In the genomic region with DNA sequence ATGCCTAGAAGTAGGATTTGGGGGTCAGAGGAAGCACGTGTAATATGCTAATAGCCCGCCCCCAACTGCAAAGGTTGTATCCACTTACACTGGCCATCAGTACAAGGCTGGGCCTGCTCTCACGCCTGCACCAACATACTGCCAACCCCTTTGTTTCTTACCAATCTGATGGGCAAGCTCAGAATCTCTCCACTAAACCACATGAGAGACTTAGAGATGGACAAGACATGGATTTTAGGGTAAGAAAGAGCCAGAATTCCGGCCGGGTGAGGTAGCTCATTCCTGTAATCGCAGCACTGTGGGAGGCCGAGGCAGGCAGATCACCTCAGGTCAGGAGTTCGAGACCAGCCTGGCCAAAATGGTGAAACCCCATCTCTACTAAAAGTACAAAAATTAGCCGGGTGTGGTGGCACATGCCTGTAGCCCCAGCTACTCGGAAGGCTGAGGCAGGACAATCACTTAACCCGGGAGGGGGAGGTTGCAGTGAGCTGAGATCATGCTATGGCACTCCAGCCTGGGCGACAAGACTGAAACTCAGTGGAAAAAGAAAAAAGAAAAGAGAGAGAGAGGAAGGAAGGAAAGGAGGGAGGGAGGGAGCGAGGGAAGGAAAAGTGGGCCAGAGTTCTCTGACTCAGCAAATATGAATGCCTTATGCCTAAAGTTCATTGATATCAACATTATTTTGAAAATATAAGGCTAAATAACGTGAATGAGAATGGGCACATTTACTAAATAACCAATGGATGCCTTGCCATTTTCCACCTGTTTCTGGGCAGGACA, we compare ENCODE assay signal across 15 cellular contexts.
DNase-seq lines count a peak whose midpoint lies in the region; ATAC-seq and TF ChIP-seq lines count a peak whose summit lies in the region.
"Had no signal": no experiment of that assay in that cellular context is flagged by ENCODE, and none has a peak within 500 bp of the region (broad histone marks: within the 10 kb centered on the region; RNA-seq: fewer than 3 reads in every experiment).

No MANE protein-coding gene starts in this region.

- H3K9me3 ChIP-seq in OCI-LY3 (ENCODE audit: insufficient read depth, low read length) (no peaks in the 10 kb centered on the region), ovary (no peaks in the 10 kb centered on the region)
- H3K9me3 ChIP-seq: BE2C had no signal

- TF ChIP-seq POLR2A in ovary (IDR thresholded peaks at IDR 0.05): no peak

- DNase-seq in dorsolateral prefrontal cortex (no peak), ovary (peak in 1 of 5 donors; percentile 35), midbrain (lab: John Stamatoyannopoulos, UW) (no peak), hippocampal formation (lab: John Stamatoyannopoulos, UW) (no peak), NOMO-1 treated with dmso at 0.1 percent for 144 hours (lab: John Stamatoyannopoulos, UW; ENCODE audit: unreplicated experiment) (no peak)
- no peak for DNase-seq in stimulated activated naive CD8-positive, alpha-beta T cell treated with anti-CD3 and anti-CD28 coated beads, Interleukin-15, amount 100 ng/mL, for 72 hours
- DNase-seq: activated CD4-positive, alpha-beta T cell treated with anti-CD3 and anti-CD28 coated beads for 36 hours; activated T-cell treated with anti-CD3 and anti-CD28 coated beads, Interleukin-2, amount 50 U/mL, for 48 hours; BE2C; DMS79 treated with DMSO at 0.1 percent for 48 hours; NCI-H2171; T-cell had no signal

- H3K27ac ChIP-seq in C4-2B (peak overlapping the region; percentile 25), OCI-LY3 (ENCODE audit: low read length) (no peak overlapping the region), dorsolateral prefrontal cortex (peak overlapping the region in 38 of 59 donors; percentile 5 to 78 (median 49)), ovary (peak overlapping the region; percentile 34 to 66)
- H3K27ac ChIP-seq: parathyroid adenoma had no signal

- 42 to 50% (median 44%) methylated on average over 14 of the region's 14 CpGs for WGBS in ovary, 3 donors

- H3K36me3 ChIP-seq in OCI-LY3 (replicated peaks; ENCODE audit: low read depth, low read length) (no peaks in the 10 kb centered on the region), ovary (no peaks in the 10 kb centered on the region)
- H3K36me3 ChIP-seq: BE2C had no signal

- H3K4me3 ChIP-seq in OCI-LY3 (ENCODE audit: low read length) (no peak overlapping the region), dorsolateral prefrontal cortex (no peak overlapping the region), ovary (no peak overlapping the region)

- H4K20me1 ChIP-seq in OCI-LY3 (ENCODE audit: insufficient read depth, low read length): no peaks in the 10 kb centered on the region

- intact Hi-C loops in dorsolateral prefrontal cortex (cut with DNase I): loop anchor here (2.0 to 10.0 kb wide), 2 partner anchors 191 to 649 kb away; partner anchors contain the start of gene LCOR (in 1 of the 2)
- intact Hi-C loops in ovary (cut with DNase I): no loop called here

- no peaks in the 10 kb centered on the region for H3K27me3 Mint-ChIP-seq in stimulated activated naive CD8-positive, alpha-beta T cell treated with anti-CD3 and anti-CD28 coated beads, Interleukin-15, amount 100 ng/mL, for 72 hours
- H3K27me3 Mint-ChIP-seq: activated CD4-positive, alpha-beta T cell treated with anti-CD3 and anti-CD28 coated beads for 36 hours; T-cell had no signal

- H3K27me3 ChIP-seq in OCI-LY3 (ENCODE audit: low read depth, low read length): no peaks in the 10 kb centered on the region
- H3K27me3 ChIP-seq in dorsolateral prefrontal cortex: no peaks in the 10 kb centered on the region
- no peaks in the 10 kb centered on the region for H3K27me3 ChIP-seq in ovary
- H3K27me3 ChIP-seq: BE2C had no signal

- no peak overlapping the region for H3K9ac ChIP-seq in OCI-LY3 (ENCODE audit: low read length)
- H3K9ac ChIP-seq: parathyroid adenoma had no signal

- H3K79me2 ChIP-seq in OCI-LY3 (ENCODE audit: low read length): no peaks in the 10 kb centered on the region
- H3K79me2 ChIP-seq: parathyroid adenoma had no signal

- H3K4me3 Mint-ChIP-seq in stimulated activated naive CD8-positive, alpha-beta T cell treated with anti-CD3 and anti-CD28 coated beads, Interleukin-15, amount 100 ng/mL, for 72 hours: no peak overlapping the region
- H3K4me3 Mint-ChIP-seq: activated CD4-positive, alpha-beta T cell treated with anti-CD3 and anti-CD28 coated beads for 36 hours; T-cell had no signal

- peak overlapping the region; percentile 54 for H3K4me2 ChIP-seq in OCI-LY3 (ENCODE audit: low read length)

- H3K27ac Mint-ChIP-seq in stimulated activated naive CD8-positive, alpha-beta T cell treated with anti-CD3 and anti-CD28 coated beads, Interleukin-15, amount 100 ng/mL, for 72 hours: no peak overlapping the region
- H3K27ac Mint-ChIP-seq: activated CD4-positive, alpha-beta T cell treated with anti-CD3 and anti-CD28 coated beads for 36 hours; T-cell had no signal

- H3K4me1 ChIP-seq in OCI-LY3 (ENCODE audit: low read length) (peaks cover 33% of the 10 kb centered on the region), ovary (ENCODE audit: insufficient read depth) (peaks cover 21% of the 10 kb centered on the region)
- H3K4me1 ChIP-seq: BE2C, parathyroid adenoma had no signal

- no peak overlapping the region for H2AFZ ChIP-seq in OCI-LY3 (ENCODE audit: low read depth, low read length)

- TF ChIP-seq CTCF in C4-2B (conservative IDR thresholded peaks at IDR 0.05) (no peak), OCI-LY3 (IDR thresholded peaks at IDR 0.05; ENCODE audit: low read depth, low read length) (no peak), dorsolateral prefrontal cortex (IDR thresholded peaks at IDR 0.05 in 54 of 56, conservative IDR thresholded peaks at IDR 0.05 in 2 of 56; ENCODE audit: low read depth in 1 of 56, partially characterized antibody in 56 of 56) (no peak), ovary (IDR thresholded peaks at IDR 0.05) (no peak)

- no peak for TF ChIP-seq EP300 in ovary (IDR thresholded peaks at IDR 0.05)

- H3K9me3 Mint-ChIP-seq in stimulated activated naive CD8-positive, alpha-beta T cell treated with anti-CD3 and anti-CD28 coated beads, Interleukin-15, amount 100 ng/mL, for 72 hours: no peaks in the 10 kb centered on the region
- H3K9me3 Mint-ChIP-seq: T-cell had no signal

- no peak for ATAC-seq in stimulated activated naive CD8-positive, alpha-beta T cell treated with anti-CD3 and anti-CD28 coated beads, Interleukin-15, amount 100 ng/mL, for 72 hours
- ATAC-seq: activated CD4-positive, alpha-beta T cell treated with anti-CD3 and anti-CD28 coated beads for 36 hours; T-cell had no signal

- H3K4me1 Mint-ChIP-seq in stimulated activated naive CD8-positive, alpha-beta T cell treated with anti-CD3 and anti-CD28 coated beads, Interleukin-15, amount 100 ng/mL, for 72 hours: peaks cover 11% of the 10 kb centered on the region
- H3K4me1 Mint-ChIP-seq: activated CD4-positive, alpha-beta T cell treated with anti-CD3 and anti-CD28 coated beads for 36 hours had no signal

Comparison
In these comparisons a context has a peak if more than half of its experiments do, and no peak if none do; other contexts are left out.
1. intact Hi-C loops: an anchor here in dorsolateral prefrontal cortex (2.0 to 10.0 kb wide); none called in ovary.